Comparison of ENCODE assay signal across 8 cellular contexts in genomic region chr12:121578230-121579189, GRCh38. TPM values are rescaled to one million over a fixed set of nuclear protein-coding genes. Genes with fewer than 3 reads are reported as not detected.
DNase-seq lines count a peak whose midpoint lies in the region; ATAC-seq and TF ChIP-seq lines count a peak whose summit lies in the region.

No MANE protein-coding gene starts in this region.

- TF ChIP-seq POLR2A in sigmoid colon (IDR thresholded peaks at IDR 0.05) = no peak

- H3K4me3 ChIP-seq in adipocyte (ENCODE audit: low read length) (peak overlapping the region; percentile 85), right cardiac atrium (ENCODE audit: low read length) (peak overlapping the region; percentile 98), sigmoid colon (peak overlapping the region; percentile 50 to 76 (median 72))

- H3K27me3 ChIP-seq in adipocyte (replicated peaks; ENCODE audit: control insufficient read depth, insufficient read depth, low read length) (no peaks in the 10 kb centered on the region), right cardiac atrium (ENCODE audit: control insufficient read depth, insufficient read depth) (no peaks in the 10 kb centered on the region), sigmoid colon (no peaks in the 10 kb centered on the region)

- peak; percentile 24 for DNase-seq in stimulated activated CD4-positive, alpha-beta T cell treated with anti-CD3 and anti-CD28 coated beads, Interleukin-15, amount 100 ng/mL, for 24 hours
- no peak for DNase-seq in stimulated activated CD4-positive, alpha-beta T cell treated with anti-CD3 and anti-CD28 coated beads, Interleukin-12 subunit alpha, Interleukin-12 subunit beta, amount 100 ng/mL, for 4 hours
- DNase-seq in adipocyte (ENCODE audit: low read depth) (peak; percentile 34), right cardiac atrium (peak; percentile 37 to 80 (median 78)), sigmoid colon (peak; percentile 74), cerebellar nuclear complex (lab: John Stamatoyannopoulos, UW) (no peak), NCI-H345 (lab: John Stamatoyannopoulos, UW) (no peak)

- WGBS in right cardiac atrium = 18% methylated on average over 76 of the region's 77 CpGs
- WGBS in sigmoid colon, 2 donors = 25 to 27% methylated on average over 77 of the region's 77 CpGs

- H3K9me3 ChIP-seq in adipocyte (ENCODE audit: control insufficient read depth, low read length) (no peaks in the 10 kb centered on the region), right cardiac atrium (ENCODE audit: control insufficient read depth, low read length) (no peaks in the 10 kb centered on the region), sigmoid colon (no peaks in the 10 kb centered on the region)

- H3K27ac ChIP-seq in right cardiac atrium (ENCODE audit: low read length) (no peak overlapping the region), sigmoid colon (peak overlapping the region; percentile 85 to 91 (median 86))

- H3K4me1 ChIP-seq in adipocyte (ENCODE audit: control insufficient read depth, insufficient read depth, low read length) (peaks cover 44% of the 10 kb centered on the region), right cardiac atrium (ENCODE audit: control insufficient read depth, insufficient read depth, low read length) (peaks cover 9% of the 10 kb centered on the region), sigmoid colon (peaks cover 0 to 55% (median 41%) of the 10 kb centered on the region in 4 donors)

- peak; percentile 15 to 43 for ATAC-seq in right cardiac atrium
- ATAC-seq in HG03175 (IDR thresholded peaks at IDR 0.05; ENCODE audit: unreplicated experiment) = no peak

- intact Hi-C loops in right cardiac atrium (cut with DNase I) (no loop called here), sigmoid colon (cut with DNase I) (loop anchor here (1.0 to 5.0 kb wide), 3 partner anchors 34 to 48 kb away; partner anchors contain the start of gene ORAI1)

- H3K36me3 ChIP-seq in adipocyte (ENCODE audit: control insufficient read depth, insufficient read depth, low read length, severe bottlenecking) (peaks cover 12% of the 10 kb centered on the region), sigmoid colon (peaks cover 0 to 19% (median 2%) of the 10 kb centered on the region in 4 donors)

- TF ChIP-seq EP300 in sigmoid colon (IDR thresholded peaks at IDR 0.05) = no peak

- peak overlapping the region; percentile 85 for H3K9ac ChIP-seq in adipocyte (ENCODE audit: low read length)

- TF ChIP-seq CTCF in sigmoid colon (IDR thresholded peaks at IDR 0.05) = no peak

RNA-seq across cellular contexts. Expression of gene KDM2B, which starts 2.3 kb away (rescaled TPM):
- total RNA-seq in right cardiac atrium = 10 to 100 TPM; 11.8 to 16.0 (median 13.1) TPM
- polyA plus RNA-seq in right cardiac atrium = 6.1 TPM
- 10 to 100 TPM; 16.1 to 31.7 (median 18.5) TPM for total RNA-seq in sigmoid colon
- polyA plus RNA-seq in sigmoid colon = 10 to 100 TPM in 1 of 3 donors, 1 to 10 TPM in 2; 4.8 to 23.2 (median 9.9) TPM

RNA-seq across cellular contexts. Expression of gene ORAI1, which starts 47.8 kb away (rescaled TPM):
- total RNA-seq in right cardiac atrium (1 to 10 TPM; 7.0 to 9.4 (median 8.4) TPM), sigmoid colon (10 to 100 TPM in 2 of 4 donors, 1 to 10 TPM in 2; 5.4 to 12.2 (median 9.0) TPM)
- polyA plus RNA-seq in right cardiac atrium (6.9 TPM), sigmoid colon (10 to 100 TPM in 1 of 3 donors, 1 to 10 TPM in 2; 5.3 to 24.9 (median 9.6) TPM)

Comparison
In these comparisons a context has a peak if more than half of its experiments do, and no peak if none do; other contexts are left out.
1. DNase-seq: peak in stimulated activated CD4-positive, alpha-beta T cell treated with anti-CD3 and anti-CD28 coated beads, Interleukin-15, amount 100 ng/mL, for 24 hours (single experiment), adipocyte (single experiment), right cardiac atrium (3 of 3) and sigmoid colon (single experiment); none in stimulated activated CD4-positive, alpha-beta T cell treated with anti-CD3 and anti-CD28 coated beads, Interleukin-12 subunit alpha, Interleukin-12 subunit beta, amount 100 ng/mL, for 4 hours (single experiment), cerebellar nuclear complex (0 of 2) and NCI-H345 (single experiment).
2. Peak in every context shown above with its lines, with median percentiles within 50 percentile points of each other: H3K4me3 ChIP-seq.